26 cellular contexts compared by ENCODE assay signal in the genomic region with DNA sequence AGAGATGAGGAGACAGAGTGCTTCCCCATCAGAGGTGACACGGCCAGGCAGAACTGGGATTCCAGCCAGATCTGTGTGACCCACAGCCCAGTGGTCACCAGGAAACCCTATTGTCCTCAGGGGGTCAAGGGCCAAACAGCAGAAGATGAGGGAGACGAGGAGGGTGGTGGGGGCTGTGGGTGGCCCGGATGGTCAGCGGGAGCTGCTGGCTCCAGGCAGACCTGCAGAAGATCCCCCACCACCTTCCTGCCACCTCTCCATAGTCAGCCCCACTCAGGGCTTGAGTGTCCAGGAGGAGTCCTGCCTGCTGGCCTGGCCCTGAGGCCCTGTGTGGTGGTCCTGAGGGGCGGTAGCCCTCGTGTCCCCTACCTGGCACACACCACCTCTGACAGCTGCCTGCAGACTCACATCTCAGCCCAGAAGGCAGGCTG.
DNase-seq lines count a peak whose midpoint lies in the region; ATAC-seq and TF ChIP-seq lines count a peak whose summit lies in the region.
"Had no signal": no experiment of that assay in that cellular context is flagged by ENCODE, and none has a peak within 500 bp of the region (broad histone marks: within the 10 kb centered on the region; RNA-seq: fewer than 3 reads in every experiment).

No MANE protein-coding gene starts in this region.

- peaks cover 2% of the 10 kb centered on the region for H3K27me3 Mint-ChIP-seq in neural crest cell (ENCODE audit: low read depth)
- no peaks in the 10 kb centered on the region for H3K27me3 Mint-ChIP-seq in nephron progenitor cell (ENCODE audit: low read depth, poor library complexity)
- H3K27me3 Mint-ChIP-seq in naive thymus-derived CD4-positive, alpha-beta T cell: peaks cover 0 to 6% (median 4%) of the 10 kb centered on the region in 5 donors
- H3K27me3 Mint-ChIP-seq: progenitor cell of endocrine pancreas; stimulated activated naive CD8-positive, alpha-beta T cell treated with anti-CD3 and anti-CD28 coated beads, Interleukin-15, amount 100 ng/mL, for 72 hours had no signal

- WGBS in heart left ventricle, 4 donors: 39 to 59% (median 52%) methylated on average over 3 to 6 of the region's 6 CpGs

- H3K4me3 Mint-ChIP-seq in neural crest cell: no peak overlapping the region
- no peak overlapping the region for H3K4me3 Mint-ChIP-seq in nephron progenitor cell
- peak overlapping the region in 1 of 10 donors; percentile 11 for H3K4me3 Mint-ChIP-seq in naive thymus-derived CD4-positive, alpha-beta T cell
- H3K4me3 Mint-ChIP-seq: natural killer cell treated with Interleukin-12 subunit alpha and Interleukin-12 subunit beta and Interleukin-15 and Interleukin-18, amount 100 ng/mL, for 72 hours; stimulated activated naive CD8-positive, alpha-beta T cell treated with anti-CD3 and anti-CD28 coated beads, Interleukin-15, amount 100 ng/mL, for 72 hours; T-helper 1 cell treated with Interleukin-12 subunit alpha and Interleukin-12 subunit beta and Interleukin-4 antibody, amounts not matched to agents 30 μg/mL and 1 μg/mL, for 36 hours; WTC11 had no signal

- peak overlapping the region in 11 of 12 donors; percentile 24 to 90 (median 75) for H3K27ac ChIP-seq in heart left ventricle
- H3K27ac ChIP-seq in naive thymus-derived CD4-positive, alpha-beta T cell (ENCODE audit: low read depth, low read length): no peak overlapping the region
- H3K27ac ChIP-seq: epithelial cell of prostate, HL-60, upper lobe of left lung had no signal

- no peaks in the 10 kb centered on the region for H3K36me3 ChIP-seq in heart left ventricle
- no peaks in the 10 kb centered on the region for H3K36me3 ChIP-seq in naive thymus-derived CD4-positive, alpha-beta T cell (ENCODE audit: control insufficient read depth in 2 of 3, insufficient read depth in 3 of 3, low read length in 3 of 3)
- H3K36me3 ChIP-seq: adrenal gland, upper lobe of left lung had no signal

- CTCF ChIA-PET in naive thymus-derived CD4-positive, alpha-beta T cell (lab: Charles Lee): no interaction called here

- peak overlapping the region; percentile 94 for H3K27ac Mint-ChIP-seq in neural crest cell (ENCODE audit: unreplicated experiment)
- H3K27ac Mint-ChIP-seq in nephron progenitor cell: no peak overlapping the region
- no peak overlapping the region for H3K27ac Mint-ChIP-seq in naive thymus-derived CD4-positive, alpha-beta T cell
- H3K27ac Mint-ChIP-seq: progenitor cell of endocrine pancreas; stimulated activated naive CD8-positive, alpha-beta T cell treated with anti-CD3 and anti-CD28 coated beads, Interleukin-15, amount 100 ng/mL, for 72 hours; T-helper 1 cell treated with Interleukin-12 subunit alpha and Interleukin-12 subunit beta and Interleukin-4 antibody, amounts not matched to agents 30 μg/mL and 1 μg/mL, for 36 hours; WTC11 had no signal

- H3K9me3 ChIP-seq in heart left ventricle: no peaks in the 10 kb centered on the region
- H3K9me3 ChIP-seq in naive thymus-derived CD4-positive, alpha-beta T cell (ENCODE audit: control insufficient read depth in 2 of 3, low read length in 3 of 3): no peaks in the 10 kb centered on the region
- H3K9me3 ChIP-seq: adrenal gland, upper lobe of left lung had no signal

- H3K9me3 Mint-ChIP-seq in neural crest cell: no peaks in the 10 kb centered on the region
- peaks cover 5% of the 10 kb centered on the region for H3K9me3 Mint-ChIP-seq in nephron progenitor cell
- peaks cover 0 to 5% (median 0%) of the 10 kb centered on the region in 11 donors for H3K9me3 Mint-ChIP-seq in naive thymus-derived CD4-positive, alpha-beta T cell
- H3K9me3 Mint-ChIP-seq: natural killer cell treated with Interleukin-12 subunit alpha and Interleukin-12 subunit beta and Interleukin-15 and Interleukin-18, amount 100 ng/mL, for 72 hours had no signal

- H3K4me3 ChIP-seq in heart left ventricle: no peak overlapping the region
- H3K4me3 ChIP-seq in naive thymus-derived CD4-positive, alpha-beta T cell (ENCODE audit: low read length): no peak overlapping the region
- H3K4me3 ChIP-seq: adrenal gland, upper lobe of left lung had no signal

- H3K4me1 Mint-ChIP-seq in neural crest cell: peaks cover 15% of the 10 kb centered on the region
- H3K4me1 Mint-ChIP-seq in nephron progenitor cell: peaks cover 38% of the 10 kb centered on the region
- peaks cover 0 to 3% (median 0%) of the 10 kb centered on the region in 7 donors for H3K4me1 Mint-ChIP-seq in naive thymus-derived CD4-positive, alpha-beta T cell

- H3K36me3 Mint-ChIP-seq in neural crest cell (ENCODE audit: low read depth): peaks cover 13% of the 10 kb centered on the region
- peaks cover 2% of the 10 kb centered on the region for H3K36me3 Mint-ChIP-seq in nephron progenitor cell (ENCODE audit: low read depth)
- H3K36me3 Mint-ChIP-seq in naive thymus-derived CD4-positive, alpha-beta T cell: peaks cover 0 to 3% (median 0%) of the 10 kb centered on the region in 5 donors

- peaks cover 0 to 42% (median 34%) of the 10 kb centered on the region in 12 donors for H3K4me1 ChIP-seq in heart left ventricle
- no peaks in the 10 kb centered on the region for H3K4me1 ChIP-seq in naive thymus-derived CD4-positive, alpha-beta T cell (ENCODE audit: control insufficient read depth in 2 of 2, insufficient read depth in 2 of 2, low read length in 2 of 2)

- no peak for ATAC-seq in Right ventricle myocardium inferior
- peak in 2 of 4 donors; percentile 26 to 38 for ATAC-seq in heart left ventricle
- no peak for ATAC-seq in HG03159 (IDR thresholded peaks at IDR 0.05; ENCODE audit: unreplicated experiment)
- ATAC-seq in naive thymus-derived CD4-positive, alpha-beta T cell: no peak
- ATAC-seq: stimulated activated naive CD8-positive, alpha-beta T cell treated with anti-CD3 and anti-CD28 coated beads, Interleukin-15, amount 100 ng/mL, for 72 hours had no signal

- POLR2A ChIA-PET in naive thymus-derived CD4-positive, alpha-beta T cell (lab: Charles Lee): no interaction called here

- TF ChIP-seq POLR2A in heart left ventricle (IDR thresholded peaks at IDR 0.05): no peak

- H3K27me3 ChIP-seq in heart left ventricle: no peaks in the 10 kb centered on the region
- no peaks in the 10 kb centered on the region for H3K27me3 ChIP-seq in naive thymus-derived CD4-positive, alpha-beta T cell (ENCODE audit: control insufficient read depth in 2 of 2, insufficient read depth in 2 of 2, low read length in 2 of 2)
- H3K27me3 ChIP-seq: adrenal gland, upper lobe of left lung had no signal

- DNase-seq in Right ventricle myocardium inferior (ENCODE audit: missing footprints) (peak; percentile 59), cardiac septum (ENCODE audit: low spot score) (no peak), heart left ventricle (peak in 4 of 5 donors; percentile 18 to 67 (median 56)), neural crest cell (ENCODE audit: low read depth, low spot score) (no peak), HUDEP-2 (lab: John Stamatoyannopoulos, UW; ENCODE audit: unreplicated experiment in 76 of 76) (no peak), nephron progenitor cell (no peak)
- DNase-seq in naive thymus-derived CD4-positive, alpha-beta T cell: no peak
- DNase-seq: activated CD4-positive, alpha-beta T cell treated with anti-CD3 and anti-CD28 coated beads, Interleukin-2, amount 50 U/mL, for 4 hours; activated CD8-positive, alpha-beta memory T cell treated with anti-CD3 and anti-CD28 coated beads, Interleukin-2, amount 50 U/mL, for 48 hours; activated gamma-delta T cell; foreskin fibroblast; MM.1S; NCI-H187; NCI-H82; SIG-M5; stimulated activated CD4-positive, alpha-beta T cell treated with anti-CD3 and anti-CD28 coated beads, Interleukin-4, amount 100 ng/mL, for 24 hours; stimulated activated naive CD8-positive, alpha-beta T cell treated with anti-CD3 and anti-CD28 coated beads, Interleukin-15, amount 100 ng/mL, for 72 hours had no signal

- TF ChIP-seq CTCF in heart left ventricle (IDR thresholded peaks at IDR 0.05): no peak
- no peak for TF ChIP-seq CTCF in neural crest cell (conservative IDR thresholded peaks at IDR 0.05)
- no peak for TF ChIP-seq CTCF in nephron progenitor cell (IDR thresholded peaks at IDR 0.05)

- intact Hi-C loops in Right ventricle myocardium inferior (cut with DNase I): no loop called here
- intact Hi-C loops in cardiac septum (cut with DNase I): no loop called here
- intact Hi-C loops in heart left ventricle (cut with DNase I): loop anchor here in 2 of 10 donors (5.0 to 10.0 kb wide), 2 partner anchors 81 to 136 kb away; a partner anchor contains a TSS
- intact Hi-C loops in naive thymus-derived CD4-positive, alpha-beta T cell (cut with micrococcal nuclease): no loop called here

Comparison
In these comparisons a context has a peak if more than half of its experiments do, and no peak if none do; other contexts are left out.
1. DNase-seq: peak in Right ventricle myocardium inferior (single experiment) and heart left ventricle (4 of 5); none in cardiac septum (single experiment), neural crest cell (single experiment), HUDEP-2 (0 of 76), nephron progenitor cell (single experiment) and naive thymus-derived CD4-positive, alpha-beta T cell (0 of 9).